ENCODE assay signal across 13 cellular contexts in genomic region chr2:13650586-13651180, GRCh38.
A peak's percentile ranks its signal among the peaks of the same experiment; 100 is the strongest.
DNase-seq lines count a peak whose midpoint lies in the region; ATAC-seq, FAIRE-seq and TF ChIP-seq lines count a peak whose summit lies in the region.
"Had no signal": no experiment of that assay in that cellular context is flagged by ENCODE, and none has a peak within 500 bp of the region (broad histone marks: within the 10 kb centered on the region; RNA-seq: fewer than 3 reads in every experiment).

No MANE protein-coding gene starts in this region.

- POLR2A ChIA-PET in activated CD4-positive, alpha-beta T cell treated with anti-CD3 and anti-CD28 coated beads for 36 hours (lab: Charles Lee) = no interaction called here

- peaks cover 9% of the 10 kb centered on the region for H3K9me3 Mint-ChIP-seq in activated CD4-positive, alpha-beta T cell treated with anti-CD3 and anti-CD28 coated beads for 36 hours (ENCODE audit: low read depth)
- peaks cover 3% of the 10 kb centered on the region for H3K9me3 Mint-ChIP-seq in glutamatergic neuron (ENCODE audit: unreplicated experiment)

- no peaks in the 10 kb centered on the region for H3K36me3 Mint-ChIP-seq in activated CD4-positive, alpha-beta T cell treated with anti-CD3 and anti-CD28 coated beads for 36 hours (ENCODE audit: low read depth)
- H3K36me3 Mint-ChIP-seq in glutamatergic neuron (ENCODE audit: unreplicated experiment) = peaks cover 10% of the 10 kb centered on the region

- intact Hi-C loops in activated CD4-positive, alpha-beta T cell treated with anti-CD3 and anti-CD28 coated beads for 36 hours (cut with DNase I, micrococcal nuclease) = no loop called here
- intact Hi-C loops in mucosa of descending colon (cut with DNase I, micrococcal nuclease) = no loop called here

- peaks cover 41% of the 10 kb centered on the region for H3K9me3 ChIP-seq in mucosa of descending colon
- H3K9me3 ChIP-seq: gastrocnemius medialis had no signal

- no peak overlapping the region for H3K27ac Mint-ChIP-seq in activated CD4-positive, alpha-beta T cell treated with anti-CD3 and anti-CD28 coated beads for 36 hours
- no peak overlapping the region for H3K27ac Mint-ChIP-seq in glutamatergic neuron (ENCODE audit: unreplicated experiment)
- H3K27ac Mint-ChIP-seq: activated T-helper 2 cell treated with anti-CD3 and anti-CD28 coated beads, Interferon-gamma antibody, Interleukin-2, Interleukin-4, amounts not matched to agents 10 μg/mL and 5 μg/mL and 100 μg/mL, durations not matched to agents 14 hours and 24 hours and 36 hours had no signal

- H3K4me3 Mint-ChIP-seq in activated CD4-positive, alpha-beta T cell treated with anti-CD3 and anti-CD28 coated beads for 36 hours = no peak overlapping the region
- H3K4me3 Mint-ChIP-seq in glutamatergic neuron (ENCODE audit: unreplicated experiment) = no peak overlapping the region

- H3K4me3 ChIP-seq in NB4 (ENCODE audit: low read depth, low read length) = no peak overlapping the region
- H3K4me3 ChIP-seq in mucosa of descending colon = no peak overlapping the region
- H3K4me3 ChIP-seq: gastrocnemius medialis had no signal

- peak; percentile 9 for DNase-seq in activated CD4-positive, alpha-beta T cell treated with anti-CD3 and anti-CD28 coated beads for 36 hours
- no peak for DNase-seq in activated CD4-positive, alpha-beta T cell treated with anti-CD3 and anti-CD28 coated beads for 1 hour
- peak; percentile 42 for DNase-seq in NB4 (ENCODE audit: low read depth)
- DNase-seq in dermis blood vessel endothelial cell = peak; percentile 37
- peak; percentile 4 for DNase-seq in urothelium cell line (ENCODE audit: low spot score)
- no peak for DNase-seq in mucosa of descending colon
- DNase-seq in glutamatergic neuron = no peak
- no peak for DNase-seq in Ammon's horn (ENCODE audit: low spot score)
- DNase-seq: activated CD4-positive, alpha-beta T cell treated with anti-CD3 and anti-CD28 coated beads for 4 hours; gastrocnemius medialis; T-helper 1 cell had no signal

- H3K36me3 ChIP-seq in mucosa of descending colon (ENCODE audit: low read depth) = no peaks in the 10 kb centered on the region
- H3K36me3 ChIP-seq: gastrocnemius medialis had no signal

- no peak for FAIRE-seq in urothelium cell line (lab: Jason Lieb, UNC)
- FAIRE-seq: HTR-8/SVneo had no signal

- H3K4me1 ChIP-seq in mucosa of descending colon (ENCODE audit: low read depth) = no peaks in the 10 kb centered on the region
- H3K4me1 ChIP-seq: gastrocnemius medialis had no signal

- no peak for ATAC-seq in activated CD4-positive, alpha-beta T cell treated with anti-CD3 and anti-CD28 coated beads for 36 hours
- ATAC-seq in mucosa of descending colon = no peak
- ATAC-seq: gastrocnemius medialis had no signal

- TF ChIP-seq CTCF in NB4 (IDR thresholded peaks at IDR 0.05; ENCODE audit: low read depth, low read length) (peak; percentile 36), mucosa of descending colon (IDR thresholded peaks at IDR 0.05) (no peak), glutamatergic neuron (IDR thresholded peaks at IDR 0.05; ENCODE audit: partially characterized antibody, unreplicated experiment) (no peak)

- H3K27me3 Mint-ChIP-seq in activated CD4-positive, alpha-beta T cell treated with anti-CD3 and anti-CD28 coated beads for 36 hours = no peaks in the 10 kb centered on the region
- peaks cover 2% of the 10 kb centered on the region for H3K27me3 Mint-ChIP-seq in glutamatergic neuron (ENCODE audit: unreplicated experiment)

- TF ChIP-seq POLR2A in NB4 (IDR thresholded peaks at IDR 0.05; ENCODE audit: extremely low read depth, insufficient read length) = no peak

- CTCF ChIA-PET in activated CD4-positive, alpha-beta T cell treated with anti-CD3 and anti-CD28 coated beads for 36 hours (lab: Charles Lee) = no interaction called here

- H3K4me1 Mint-ChIP-seq in activated CD4-positive, alpha-beta T cell treated with anti-CD3 and anti-CD28 coated beads for 36 hours = no peaks in the 10 kb centered on the region
- peaks cover 11% of the 10 kb centered on the region for H3K4me1 Mint-ChIP-seq in glutamatergic neuron (ENCODE audit: low read depth, unreplicated experiment)

Comparison
In these comparisons a context has a peak if more than half of its experiments do, and no peak if none do; other contexts are left out.
1. DNase-seq: peak in activated CD4-positive, alpha-beta T cell treated with anti-CD3 and anti-CD28 coated beads for 36 hours (single experiment), NB4 (single experiment), dermis blood vessel endothelial cell (single experiment) and urothelium cell line (single experiment); none in activated CD4-positive, alpha-beta T cell treated with anti-CD3 and anti-CD28 coated beads for 1 hour (single experiment), mucosa of descending colon (0 of 3), glutamatergic neuron (single experiment) and Ammon's horn (single experiment).